9 cellular contexts compared by ENCODE assay signal in genomic region chr6:166640342-166641043, GRCh38. TPM values are rescaled to one million over a fixed set of nuclear protein-coding genes. Genes with fewer than 3 reads are reported as not detected.
DNase-seq lines count a peak whose midpoint lies in the region; ATAC-seq and TF ChIP-seq lines count a peak whose summit lies in the region.
"Had no signal": no experiment of that assay in that cellular context is flagged by ENCODE, and none has a peak within 500 bp of the region (broad histone marks: within the 10 kb centered on the region; RNA-seq: fewer than 3 reads in every experiment).

No MANE protein-coding gene starts in this region.

- CTCF ChIA-PET in HCT116 (lab: Charles Lee), result no interaction called here

- H3K79me2 ChIP-seq in HCT116 (ENCODE audit: insufficient read depth, low read length), result no peaks in the 10 kb centered on the region

- no peaks in the 10 kb centered on the region for H3K9me3 ChIP-seq in HCT116 (ENCODE audit: control insufficient read depth in 1 of 2, insufficient read depth in 1 of 2, low read depth in 1 of 2, low read length in 2 of 2)
- H3K9me3 ChIP-seq in SK-N-MC (ENCODE audit: low read depth, low read length), result no peaks in the 10 kb centered on the region
- H3K9me3 ChIP-seq in spleen, result peaks cover 5 to 25% (median 17%) of the 10 kb centered on the region in 8 donors
- H3K9me3 ChIP-seq: testis had no signal

- no TSS peak for BruUV-seq in HCT116 (replicated peaks; lab: Mats Ljungman, UMichigan)

- ATAC-seq in HCT116 (peak; percentile 85), left ventricle myocardium superior (peak; percentile 80), GM19351 (IDR thresholded peaks at IDR 0.05; ENCODE audit: unreplicated experiment) (no peak)

- RAD21 ChIA-PET in HCT116 (lab: Charles Lee; ENCODE audit: low non-redundant PET in 1 of 2, low total read pairs in 2 of 2, uncharacterized antibody in 2 of 2, unreplicated experiment in 2 of 2), result no interaction called here

- H3K27ac ChIP-seq in HCT116 (ENCODE audit: low read depth, low read length), result no peak overlapping the region
- peak overlapping the region; percentile 42 for H3K27ac ChIP-seq in SK-N-MC
- H3K27ac ChIP-seq in spleen, result peak overlapping the region; percentile 13 to 80 (median 62)
- H3K27ac ChIP-seq: testis had no signal

- POLR2A ChIA-PET in HCT116 (lab: Charles Lee), result interaction anchor here (1.1 kb wide), 1 partner anchor 13 kb away, joined by 3 read pairs; the partner anchor contains the start of gene RPS6KA2

- peak overlapping the region in 1 of 2 experiments; percentile 38; a peak in 2 of 4 replicates for H3K4me3 ChIP-seq in HCT116 (replicated peaks in 1 of 2; ENCODE audit: low read depth in 1 of 2, low read length in 2 of 2)
- peak overlapping the region; percentile 70 for H3K4me3 ChIP-seq in SK-N-MC
- H3K4me3 ChIP-seq in spleen, result peak overlapping the region in 1 of 8 donors; percentile 1
- H3K4me3 ChIP-seq: testis had no signal

- peak overlapping the region; percentile 57 for H2AFZ ChIP-seq in HCT116 (ENCODE audit: low read depth, low read length, poor library complexity, severe bottlenecking)

- H4K20me1 ChIP-seq in HCT116 (ENCODE audit: insufficient read depth), result no peaks in the 10 kb centered on the region

- 14 to 18% (median 14%) methylated on average over 19 of the region's 19 CpGs for WGBS in spleen, 5 donors

- TF ChIP-seq CTCF in HCT116 (IDR thresholded peaks at IDR 0.05 in 2 of 3, conservative IDR thresholded peaks at IDR 0.05 in 1 of 3; ENCODE audit: borderline replicate concordance in 1 of 3, insufficient read depth in 1 of 3, low read depth in 2 of 3, low read length in 2 of 3) (no peak), spleen (IDR thresholded peaks at IDR 0.05 in 8 of 11, conservative IDR thresholded peaks at IDR 0.05 in 3 of 11) (no peak)

- H3K27me3 ChIP-seq in HCT116 (ENCODE audit: insufficient read depth, low read length) (no peaks in the 10 kb centered on the region), spleen (replicated peaks in 1 of 7) (peaks cover 0 to 34% (median 5%) of the 10 kb centered on the region in 7 donors)
- H3K27me3 ChIP-seq: testis had no signal

- no peaks in the 10 kb centered on the region for H3K36me3 ChIP-seq in HCT116 (ENCODE audit: control insufficient read depth in 1 of 2, insufficient read depth in 2 of 2, low read length in 2 of 2)
- no peaks in the 10 kb centered on the region for H3K36me3 ChIP-seq in SK-N-MC (ENCODE audit: insufficient read depth, low read length)
- H3K36me3 ChIP-seq in spleen, result no peaks in the 10 kb centered on the region

- peak overlapping the region; percentile 63 for H3K4me2 ChIP-seq in HCT116 (ENCODE audit: low read length)

- H3K9me2 ChIP-seq in HCT116 (ENCODE audit: insufficient read depth), result no peaks in the 10 kb centered on the region

- DNase-seq in HCT116 (ENCODE audit: low read depth, low spot score) (no peak), SK-N-MC (ENCODE audit: low read depth, low spot score) (no peak), left ventricle myocardium superior (peak; percentile 65), spleen (peak; percentile 85), AML-193 (lab: John Stamatoyannopoulos, UW) (no peak), H4 (ENCODE audit: low spot score) (no peak)
- DNase-seq: activated T-cell treated with anti-CD3 and anti-CD28 coated beads for 4 hours, testis had no signal

- H3K4me1 ChIP-seq in HCT116 (ENCODE audit: control insufficient read depth in 1 of 2, insufficient read depth in 2 of 2, low read length in 2 of 2), result peaks cover 5 to 24% of the 10 kb centered on the region in 2 experiments; a peak in 3 of 4 replicates
- H3K4me1 ChIP-seq in spleen, result peaks cover 0 to 51% (median 8%) of the 10 kb centered on the region in 6 donors

- intact Hi-C loops in HCT116 (cut with micrococcal nuclease) (no loop called here), left ventricle myocardium superior (cut with micrococcal nuclease) (no loop called here), spleen (cut with DNase I; ENCODE audit: low total_unique reads) (no loop called here)

- no peak for TF ChIP-seq RAD21 in HCT116 (IDR thresholded peaks at IDR 0.05; ENCODE audit: low read depth)

- H3K9ac ChIP-seq in HCT116 (ENCODE audit: low read length) (no peak overlapping the region), SK-N-MC (ENCODE audit: insufficient read length) (peak overlapping the region; percentile 46)

- TF ChIP-seq POLR2A in HCT116 (IDR thresholded peaks at IDR 0.05; ENCODE audit: borderline replicate concordance, extremely low read depth, insufficient read depth, insufficient read length) (no peak), spleen (IDR thresholded peaks at IDR 0.05) (no peak)

TF ChIP-seq in HCT116, 20 proteins besides CTCF, POLR2A, EP300 and RAD21:
- TF ChIP-seq EGR1 (IDR thresholded peaks at IDR 0.05; ENCODE audit: low read depth) (no peak), REST (IDR thresholded peaks at IDR 0.05; ENCODE audit: low read depth) (no peak), CEBPB (IDR thresholded peaks at IDR 0.05; ENCODE audit: low read depth) (no peak), ZBTB33 (IDR thresholded peaks at IDR 0.05; ENCODE audit: extremely low read depth, insufficient replicate concordance, low read length) (no peak), SIN3A (IDR thresholded peaks at IDR 0.05; ENCODE audit: low read depth) (no peak), SP1 (IDR thresholded peaks at IDR 0.05; ENCODE audit: low read depth) (no peak), ZNF274 (IDR thresholded peaks at IDR 0.05; ENCODE audit: low read depth, low read length) (no peak), MAX (IDR thresholded peaks at IDR 0.05) (no peak), YY1 (IDR thresholded peaks at IDR 0.05; ENCODE audit: extremely low read depth, insufficient replicate concordance, low read depth, low read length) (no peak), POLR2AphosphoS5 (IDR thresholded peaks at IDR 0.05; ENCODE audit: low read depth, low read length) (no peak), CBX3 (IDR thresholded peaks at IDR 0.05; ENCODE audit: low read depth) (no peak)

RNA-seq across cellular contexts. Expression of gene RPS6KA2, which starts 13.4 kb away (rescaled TPM):
- total RNA-seq in HCT116 (2021; ENCODE audit: unreplicated experiment) (8.5 TPM), left ventricle myocardium superior (63.4 TPM), spleen (100 to 1,000 TPM in 2 of 7 donors, 10 to 100 TPM in 5; 45.9 to 123 (median 71.0) TPM)
- 4.9 and 5.5 TPM in 2 replicates for polyA plus RNA-seq in HCT116 (2012)
- polyA plus RNA-seq in spleen, result 10 to 100 TPM in 1 of 3 donors, 1 to 10 TPM in 2; 7.6 to 26.3 (median 8.7) TPM
- total RNA-seq in H4 (2014; rRNA removed; shearing (Covaris generic)), result 2.1 and 4.6 TPM in 2 replicates

RNA-seq across cellular contexts. Expression of gene RAMACL, which starts 54.0 kb away (rescaled TPM):
- total RNA-seq in HCT116 (2021; ENCODE audit: unreplicated experiment), result 0.15 TPM
- polyA plus RNA-seq in HCT116 (2012), result 0.05 and 0.08 TPM in 2 replicates
- total RNA-seq in left ventricle myocardium superior, result 0.67 TPM
- total RNA-seq in spleen, result 1 to 10 TPM; 2.2 to 6.9 (median 5.4) TPM
- polyA plus RNA-seq in spleen, result under 1 TPM; 0.23 to 0.38 (median 0.26) TPM
- total RNA-seq in H4 (2014; rRNA removed; shearing (Covaris generic)), result 0.04 and 0.08 TPM in 2 replicates

Comparison
In these comparisons a context has a peak if more than half of its experiments do, and no peak if none do; other contexts are left out.
1. DNase-seq: peak in left ventricle myocardium superior (single experiment) and spleen (single experiment); none in HCT116 (single experiment), SK-N-MC (single experiment), AML-193 (0 of 2) and H4 (single experiment).